ENCODE assay signal across 1 cellular context in genomic region chr1:241640149-241640866, GRCh38.
TF ChIP-seq lines count a peak whose summit lies in the region.

A gene with protein sequence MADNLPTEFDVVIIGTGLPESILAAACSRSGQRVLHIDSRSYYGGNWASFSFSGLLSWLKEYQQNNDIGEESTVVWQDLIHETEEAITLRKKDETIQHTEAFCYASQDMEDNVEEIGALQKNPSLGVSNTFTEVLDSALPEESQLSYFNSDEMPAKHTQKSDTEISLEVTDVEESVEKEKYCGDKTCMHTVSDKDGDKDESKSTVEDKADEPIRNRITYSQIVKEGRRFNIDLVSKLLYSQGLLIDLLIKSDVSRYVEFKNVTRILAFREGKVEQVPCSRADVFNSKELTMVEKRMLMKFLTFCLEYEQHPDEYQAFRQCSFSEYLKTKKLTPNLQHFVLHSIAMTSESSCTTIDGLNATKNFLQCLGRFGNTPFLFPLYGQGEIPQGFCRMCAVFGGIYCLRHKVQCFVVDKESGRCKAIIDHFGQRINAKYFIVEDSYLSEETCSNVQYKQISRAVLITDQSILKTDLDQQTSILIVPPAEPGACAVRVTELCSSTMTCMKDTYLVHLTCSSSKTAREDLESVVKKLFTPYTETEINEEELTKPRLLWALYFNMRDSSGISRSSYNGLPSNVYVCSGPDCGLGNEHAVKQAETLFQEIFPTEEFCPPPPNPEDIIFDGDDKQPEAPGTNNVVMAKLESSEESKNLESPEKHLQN (minus strand): TSS chr1:241640369. CDS start chr1:241635766, 4,603 bp downstream.
A gene with protein sequence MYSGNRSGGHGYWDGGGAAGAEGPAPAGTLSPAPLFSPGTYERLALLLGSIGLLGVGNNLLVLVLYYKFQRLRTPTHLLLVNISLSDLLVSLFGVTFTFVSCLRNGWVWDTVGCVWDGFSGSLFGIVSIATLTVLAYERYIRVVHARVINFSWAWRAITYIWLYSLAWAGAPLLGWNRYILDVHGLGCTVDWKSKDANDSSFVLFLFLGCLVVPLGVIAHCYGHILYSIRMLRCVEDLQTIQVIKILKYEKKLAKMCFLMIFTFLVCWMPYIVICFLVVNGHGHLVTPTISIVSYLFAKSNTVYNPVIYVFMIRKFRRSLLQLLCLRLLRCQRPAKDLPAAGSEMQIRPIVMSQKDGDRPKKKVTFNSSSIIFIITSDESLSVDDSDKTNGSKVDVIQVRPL (minus strand): TSS chr1:241640369. CDS start chr1:241640254, 115 bp downstream.

TF ChIP-seq in HepG2, 621 proteins besides CTCF, POLR2A, EP300 and RAD21 (continued from another document and continues in another):
- TF ChIP-seq SAP130 (CRISPR knock-in tag; IDR thresholded peaks at IDR 0.05; ENCODE audit: low read depth) (peak; percentile 45), ZFP36 (IDR thresholded peaks at IDR 0.05; ENCODE audit: borderline replicate concordance, low read depth, low read length, partially characterized antibody) (no peak), ZNF543 (CRISPR knock-in tag; IDR thresholded peaks at IDR 0.05) (no peak), ZNF512B (CRISPR knock-in tag; IDR thresholded peaks at IDR 0.05; ENCODE audit: borderline replicate concordance) (no peak), ZNF674 (CRISPR knock-in tag; IDR thresholded peaks at IDR 0.05; ENCODE audit: low read depth) (no peak), ZNF616 (CRISPR knock-in tag; IDR thresholded peaks at IDR 0.05; ENCODE audit: low read depth) (no peak), KLF12 (CRISPR knock-in tag; IDR thresholded peaks at IDR 0.05; ENCODE audit: borderline replicate concordance) (peak; percentile 73; the same call in 1 of the 2 replicates), ZFP36L2 (CRISPR knock-in tag; IDR thresholded peaks at IDR 0.05) (no peak), SRF (IDR thresholded peaks at IDR 0.05; ENCODE audit: low read depth, low read length) (no peak), JDP2 (CRISPR knock-in tag; IDR thresholded peaks at IDR 0.05; ENCODE audit: borderline replicate concordance) (no peak), SP5 (CRISPR knock-in tag; IDR thresholded peaks at IDR 0.05; ENCODE audit: borderline replicate concordance, low read depth) (no peak; the same call in 1 of the 2 replicates), ZFP1 (CRISPR knock-in tag; IDR thresholded peaks at IDR 0.05) (no peak), MXD4 (CRISPR knock-in tag; IDR thresholded peaks at IDR 0.05) (0 out of 2 replicates have a peak, but pooled peaks have one; percentile 53), SALL1 (CRISPR knock-in tag; IDR thresholded peaks at IDR 0.05) (peak; percentile 69), ZNF124 (CRISPR knock-in tag; IDR thresholded peaks at IDR 0.05) (no peak), ETV5 (CRISPR knock-in tag; IDR thresholded peaks at IDR 0.05; ENCODE audit: borderline replicate concordance) (peak; percentile 64), ATM (IDR thresholded peaks at IDR 0.05; ENCODE audit: borderline replicate concordance) (no peak), CHD4 (IDR thresholded peaks at IDR 0.05; ENCODE audit: borderline replicate concordance, low read length) (no peak), NFKB2 (CRISPR knock-in tag; IDR thresholded peaks at IDR 0.05; ENCODE audit: borderline replicate concordance) (peak; percentile 82; the same call in 1 of the 2 replicates), SNAPC2 (CRISPR knock-in tag; IDR thresholded peaks at IDR 0.05) (0 out of 2 replicates have a peak, but pooled peaks have one; percentile 30), SMAD3 (CRISPR knock-in tag; IDR thresholded peaks at IDR 0.05) (no peak), TCF7L2 (IDR thresholded peaks at IDR 0.05; ENCODE audit: low read depth, low read length) (no peak), PCBP1 (IDR thresholded peaks at IDR 0.05; ENCODE audit: borderline replicate concordance, low read depth, low read length) (no peak), POLR2AphosphoS5 (IDR thresholded peaks at IDR 0.05; ENCODE audit: low read depth, low read length) (peak; percentile 53; the same call in 1 of the 2 replicates), ZNF30 (CRISPR knock-in tag; IDR thresholded peaks at IDR 0.05) (no peak), ZNF496 (CRISPR knock-in tag; IDR thresholded peaks at IDR 0.05; ENCODE audit: insufficient replicate concordance) (no peak), HNRNPL (IDR thresholded peaks at IDR 0.05; ENCODE audit: low read depth, low read length) (no peak), SALL2 (CRISPR knock-in tag; IDR thresholded peaks at IDR 0.05) (peak; percentile 63; the same call in 1 of the 2 replicates), MTERF4 (CRISPR knock-in tag; IDR thresholded peaks at IDR 0.05) (no peak), FOXO4 (CRISPR knock-in tag; conservative IDR thresholded peaks at IDR 0.05) (no peak), ZNF841 (CRISPR knock-in tag; IDR thresholded peaks at IDR 0.05; ENCODE audit: borderline replicate concordance) (no peak), NCOA5 (CRISPR knock-in tag; IDR thresholded peaks at IDR 0.05) (no peak), HMGXB3 (CRISPR knock-in tag; IDR thresholded peaks at IDR 0.05; ENCODE audit: borderline replicate concordance) (no peak), ZNF567 (CRISPR knock-in tag; IDR thresholded peaks at IDR 0.05; ENCODE audit: borderline replicate concordance) (no peak), ZNF547 (CRISPR knock-in tag; IDR thresholded peaks at IDR 0.05) (no peak)
- TF ChIP-seq, protein P1, sequence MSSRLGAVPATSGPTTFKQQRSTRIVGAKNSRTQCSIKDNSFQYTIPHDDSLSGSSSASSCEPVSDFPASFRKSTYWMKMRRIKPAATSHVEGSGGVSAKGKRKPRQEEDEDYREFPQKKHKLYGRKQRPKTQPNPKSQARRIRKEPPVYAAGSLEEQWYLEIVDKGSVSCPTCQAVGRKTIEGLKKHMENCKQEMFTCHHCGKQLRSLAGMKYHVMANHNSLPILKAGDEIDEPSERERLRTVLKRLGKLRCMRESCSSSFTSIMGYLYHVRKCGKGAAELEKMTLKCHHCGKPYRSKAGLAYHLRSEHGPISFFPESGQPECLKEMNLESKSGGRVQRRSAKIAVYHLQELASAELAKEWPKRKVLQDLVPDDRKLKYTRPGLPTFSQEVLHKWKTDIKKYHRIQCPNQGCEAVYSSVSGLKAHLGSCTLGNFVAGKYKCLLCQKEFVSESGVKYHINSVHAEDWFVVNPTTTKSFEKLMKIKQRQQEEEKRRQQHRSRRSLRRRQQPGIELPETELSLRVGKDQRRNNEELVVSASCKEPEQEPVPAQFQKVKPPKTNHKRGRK (CRISPR knock-in tag; IDR thresholded peaks at IDR 0.05) = no peak
- TF ChIP-seq, protein P2, sequence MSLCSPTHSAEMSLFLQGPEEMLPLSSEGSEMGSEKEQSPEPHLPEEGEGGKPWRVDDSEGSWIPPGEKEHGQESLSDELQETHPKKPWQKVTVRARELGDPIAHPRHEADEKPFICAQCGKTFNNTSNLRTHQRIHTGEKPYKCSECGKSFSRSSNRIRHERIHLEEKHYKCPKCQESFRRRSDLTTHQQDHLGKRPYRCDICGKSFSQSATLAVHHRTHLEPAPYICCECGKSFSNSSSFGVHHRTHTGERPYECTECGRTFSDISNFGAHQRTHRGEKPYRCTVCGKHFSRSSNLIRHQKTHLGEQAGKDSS (CRISPR knock-in tag; IDR thresholded peaks at IDR 0.05; ENCODE audit: borderline replicate concordance, low read depth) = no peak
- TF ChIP-seq, protein P3, sequence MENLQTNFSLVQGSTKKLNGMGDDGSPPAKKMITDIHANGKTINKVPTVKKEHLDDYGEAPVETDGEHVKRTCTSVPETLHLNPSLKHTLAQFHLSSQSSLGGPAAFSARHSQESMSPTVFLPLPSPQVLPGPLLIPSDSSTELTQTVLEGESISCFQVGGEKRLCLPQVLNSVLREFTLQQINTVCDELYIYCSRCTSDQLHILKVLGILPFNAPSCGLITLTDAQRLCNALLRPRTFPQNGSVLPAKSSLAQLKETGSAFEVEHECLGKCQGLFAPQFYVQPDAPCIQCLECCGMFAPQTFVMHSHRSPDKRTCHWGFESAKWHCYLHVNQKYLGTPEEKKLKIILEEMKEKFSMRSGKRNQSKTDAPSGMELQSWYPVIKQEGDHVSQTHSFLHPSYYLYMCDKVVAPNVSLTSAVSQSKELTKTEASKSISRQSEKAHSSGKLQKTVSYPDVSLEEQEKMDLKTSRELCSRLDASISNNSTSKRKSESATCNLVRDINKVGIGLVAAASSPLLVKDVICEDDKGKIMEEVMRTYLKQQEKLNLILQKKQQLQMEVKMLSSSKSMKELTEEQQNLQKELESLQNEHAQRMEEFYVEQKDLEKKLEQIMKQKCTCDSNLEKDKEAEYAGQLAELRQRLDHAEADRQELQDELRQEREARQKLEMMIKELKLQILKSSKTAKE (CRISPR knock-in tag; IDR thresholded peaks at IDR 0.05; ENCODE audit: borderline replicate concordance) = peak; percentile 70; the same call in 1 of the 2 replicates
- TF ChIP-seq, protein P4, sequence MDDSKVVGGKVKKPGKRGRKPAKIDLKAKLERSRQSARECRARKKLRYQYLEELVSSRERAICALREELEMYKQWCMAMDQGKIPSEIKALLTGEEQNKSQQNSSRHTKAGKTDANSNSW (CRISPR knock-in tag; IDR thresholded peaks at IDR 0.05; ENCODE audit: borderline replicate concordance) = no peak
- TF ChIP-seq, protein P5, sequence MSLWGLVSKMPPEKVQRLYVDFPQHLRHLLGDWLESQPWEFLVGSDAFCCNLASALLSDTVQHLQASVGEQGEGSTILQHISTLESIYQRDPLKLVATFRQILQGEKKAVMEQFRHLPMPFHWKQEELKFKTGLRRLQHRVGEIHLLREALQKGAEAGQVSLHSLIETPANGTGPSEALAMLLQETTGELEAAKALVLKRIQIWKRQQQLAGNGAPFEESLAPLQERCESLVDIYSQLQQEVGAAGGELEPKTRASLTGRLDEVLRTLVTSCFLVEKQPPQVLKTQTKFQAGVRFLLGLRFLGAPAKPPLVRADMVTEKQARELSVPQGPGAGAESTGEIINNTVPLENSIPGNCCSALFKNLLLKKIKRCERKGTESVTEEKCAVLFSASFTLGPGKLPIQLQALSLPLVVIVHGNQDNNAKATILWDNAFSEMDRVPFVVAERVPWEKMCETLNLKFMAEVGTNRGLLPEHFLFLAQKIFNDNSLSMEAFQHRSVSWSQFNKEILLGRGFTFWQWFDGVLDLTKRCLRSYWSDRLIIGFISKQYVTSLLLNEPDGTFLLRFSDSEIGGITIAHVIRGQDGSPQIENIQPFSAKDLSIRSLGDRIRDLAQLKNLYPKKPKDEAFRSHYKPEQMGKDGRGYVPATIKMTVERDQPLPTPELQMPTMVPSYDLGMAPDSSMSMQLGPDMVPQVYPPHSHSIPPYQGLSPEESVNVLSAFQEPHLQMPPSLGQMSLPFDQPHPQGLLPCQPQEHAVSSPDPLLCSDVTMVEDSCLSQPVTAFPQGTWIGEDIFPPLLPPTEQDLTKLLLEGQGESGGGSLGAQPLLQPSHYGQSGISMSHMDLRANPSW (CRISPR knock-in tag; IDR thresholded peaks at IDR 0.05; ENCODE audit: borderline replicate concordance) = no peak
